1 cellular context compared by ENCODE assay signal in the genomic region with DNA sequence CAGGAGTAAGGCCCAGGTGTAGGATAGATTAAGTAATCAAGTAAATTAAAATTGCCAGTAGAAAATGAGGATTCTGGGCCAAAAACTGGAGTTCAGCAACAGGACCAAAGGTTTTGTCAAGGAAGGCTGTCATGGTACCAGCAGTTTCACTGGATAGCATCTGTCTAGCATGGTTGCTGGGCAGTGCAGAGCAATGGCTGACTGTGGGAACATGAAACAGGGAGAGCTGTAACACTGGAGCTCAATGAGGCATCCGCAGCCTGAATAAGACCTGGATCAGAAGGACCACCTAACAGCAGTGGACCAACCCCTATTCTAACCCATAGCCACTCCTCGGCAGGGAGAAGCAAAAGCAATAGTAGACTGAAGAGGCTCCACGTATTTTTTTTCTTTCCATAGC.
TF ChIP-seq lines count a peak whose summit lies in the region.

No MANE protein-coding gene starts in this region.

TF ChIP-seq in GM23338, 12 proteins besides CTCF, POLR2A, EP300 and RAD21 (continued from another document):
- TF ChIP-seq JUNB (IDR thresholded peaks at IDR 0.05; ENCODE audit: unreplicated experiment) (no peak), ZNF114 (CRISPR knock-in tag; IDR thresholded peaks at IDR 0.05) (no peak)
